In the genomic region with DNA sequence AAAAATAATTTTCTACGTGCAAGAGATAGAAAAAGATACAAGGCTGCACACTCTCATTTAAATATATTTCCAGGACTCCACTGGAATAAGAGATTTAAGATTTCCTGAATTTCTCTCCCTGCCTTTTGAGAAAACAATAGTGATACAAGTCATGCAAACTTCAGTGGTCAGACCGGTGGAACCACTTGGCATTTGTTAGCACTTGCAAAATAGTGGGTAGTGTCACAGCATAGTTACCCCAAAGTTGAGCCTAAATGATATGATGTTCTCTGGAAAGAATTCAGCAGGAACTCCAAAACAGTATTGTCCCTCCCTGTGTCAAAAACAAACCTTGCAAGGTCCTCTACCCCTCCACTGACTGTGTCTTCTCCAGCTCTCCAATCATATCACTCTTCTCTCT, we compare ENCODE assay signal across 16 cellular contexts.
DNase-seq lines count a peak whose midpoint lies in the region; ATAC-seq and TF ChIP-seq lines count a peak whose summit lies in the region.
"Had no signal": no experiment of that assay in that cellular context is flagged by ENCODE, and none has a peak within 500 bp of the region (broad histone marks: within the 10 kb centered on the region; RNA-seq: fewer than 3 reads in every experiment).

No MANE protein-coding gene starts in this region.

- no peak overlapping the region for H3K4me3 Mint-ChIP-seq in T-cell
- H3K4me3 Mint-ChIP-seq: B cell; CD4-positive, alpha-beta T cell had no signal

- TF ChIP-seq CTCF in mammary epithelial cell (conservative IDR thresholded peaks at IDR 0.05 in 1 of 2, IDR thresholded peaks at IDR 0.05 in 1 of 2; ENCODE audit: extremely low read depth in 1 of 2, insufficient read depth in 1 of 2, low read depth in 1 of 2, low read length in 2 of 2): no peak
- TF ChIP-seq CTCF in lower lobe of right lung (IDR thresholded peaks at IDR 0.05): no peak
- no peak for TF ChIP-seq CTCF in thyroid gland (IDR thresholded peaks at IDR 0.05)
- no peak for TF ChIP-seq CTCF in lower leg skin (IDR thresholded peaks at IDR 0.05)

- H3K79me2 ChIP-seq in mammary epithelial cell (ENCODE audit: insufficient read depth, low read length): no peaks in the 10 kb centered on the region

- no peaks in the 10 kb centered on the region for H3K27me3 ChIP-seq in mammary epithelial cell (ENCODE audit: insufficient read depth, low read length)
- H3K27me3 ChIP-seq in lower lobe of right lung (ENCODE audit: low read depth): no peaks in the 10 kb centered on the region
- no peaks in the 10 kb centered on the region for H3K27me3 ChIP-seq in thyroid gland

- H4K20me1 ChIP-seq in mammary epithelial cell (ENCODE audit: insufficient read depth, low read length): no peaks in the 10 kb centered on the region

- POLR2A ChIA-PET in T-cell (lab: Charles Lee): no interaction called here

- no peak overlapping the region for H3K27ac Mint-ChIP-seq in T-cell
- H3K27ac Mint-ChIP-seq: B cell; CD4-positive, alpha-beta T cell had no signal

- no peaks in the 10 kb centered on the region for H3K27me3 Mint-ChIP-seq in T-cell
- H3K27me3 Mint-ChIP-seq: B cell; CD4-positive, alpha-beta T cell had no signal

- 15% methylated on average over 2 of the region's 2 CpGs for WGBS in mammary epithelial cell (ENCODE audit: low coverage, missing lambda C conversion rate)
- WGBS in thyroid gland, 2 donors: 20 to 35% methylated on average over 2 of the region's 2 CpGs
- WGBS in lower leg skin, 2 donors: 40 to 48% methylated on average over 2 of the region's 2 CpGs

- H3K9me3 Mint-ChIP-seq in T-cell: peaks cover 0 to 3% (median 0%) of the 10 kb centered on the region in 3 donors

- H2AFZ ChIP-seq in mammary epithelial cell (ENCODE audit: low read depth, low read length): peak overlapping the region; percentile 42

- no peak overlapping the region for H3K9ac ChIP-seq in mammary epithelial cell (ENCODE audit: insufficient read depth, low read length)

- BruUV-seq in mammary epithelial cell (replicated peaks; lab: Mats Ljungman, UMichigan): no TSS peak

- in situ Hi-C loops in mammary epithelial cell (cut with MboI; ENCODE audit: low sequenced_read_pairs in 2 of 2): no loop called here

- peak overlapping the region; percentile 44 for H3K4me2 ChIP-seq in mammary epithelial cell (ENCODE audit: insufficient read depth, low read depth, low read length)

- H3K4me1 ChIP-seq in mammary epithelial cell (ENCODE audit: insufficient read depth, low read length) (peaks cover 18% of the 10 kb centered on the region), lower lobe of right lung (no peaks in the 10 kb centered on the region), thyroid gland (peaks cover 0 to 5% of the 10 kb centered on the region in 2 donors)

- dilution Hi-C loops in mammary epithelial cell (cut with HindIII; ENCODE audit: low sequenced_read_pairs): no loop called here

- H3K4me1 Mint-ChIP-seq in T-cell: no peaks in the 10 kb centered on the region
- H3K4me1 Mint-ChIP-seq: B cell had no signal

- CTCF ChIA-PET in mammary epithelial cell (lab: Charles Lee; ENCODE audit: low non-redundant PET): no interaction called here
- CTCF ChIA-PET in T-cell (lab: Charles Lee): no interaction called here

- ATAC-seq in lower lobe of right lung (peak; percentile 24 to 56), T-cell (replicated peaks in 1 of 4) (no peak)

- H3K9me3 ChIP-seq in mammary epithelial cell (replicated peaks; ENCODE audit: insufficient read depth, low read length): no peaks in the 10 kb centered on the region
- no peaks in the 10 kb centered on the region for H3K9me3 ChIP-seq in lower lobe of right lung
- H3K9me3 ChIP-seq in thyroid gland: no peaks in the 10 kb centered on the region

- H3K36me3 Mint-ChIP-seq in T-cell: no peaks in the 10 kb centered on the region

- TF ChIP-seq POLR2A in thyroid gland (IDR thresholded peaks at IDR 0.05): no peak
- no peak for TF ChIP-seq POLR2A in lower leg skin (IDR thresholded peaks at IDR 0.05)

- intact Hi-C loops in mammary epithelial cell (cut with micrococcal nuclease) (no loop called here), lower lobe of right lung (cut with DNase I) (no loop called here), thyroid gland (cut with DNase I) (no loop called here), lower leg skin (cut with DNase I; ENCODE audit: low total_unique reads) (no loop called here)

- H3K4me3 ChIP-seq in mammary epithelial cell (replicated peaks in 1 of 3; ENCODE audit: insufficient read depth in 1 of 3, low read depth in 2 of 3, low read length in 3 of 3): no peak overlapping the region
- no peak overlapping the region for H3K4me3 ChIP-seq in lower lobe of right lung
- H3K4me3 ChIP-seq in thyroid gland (replicated peaks in 1 of 3): no peak overlapping the region
- H3K4me3 ChIP-seq in lower leg skin (ENCODE audit: low read depth, poor library complexity, severe bottlenecking): no peak overlapping the region
- H3K4me3 ChIP-seq: SK-N-MC had no signal

- peak; percentile 55 for DNase-seq in HT-29 (ENCODE audit: low spot score)
- DNase-seq in mammary epithelial cell: peak; percentile 44
- DNase-seq in lower lobe of right lung: peak; percentile 35
- DNase-seq in thyroid gland: peak; percentile 65 to 69
- no peak for DNase-seq in T-cell
- no peak for DNase-seq in lower leg skin (ENCODE audit: low spot score in 2 of 2)
- DNase-seq in activated effector memory CD4-positive, alpha-beta T cell treated with anti-CD3 and anti-CD28 coated beads, Interleukin-2, amount 50 U/mL, for 16 hours: no peak
- DNase-seq: ACHN; CD4-positive, alpha-beta T cell; IMR-90; NCI-H1436; NCI-H2081; NCI-H345; NCI-H526 treated with DMSO at 0.1 percent for 48 hours had no signal

- H3K27ac ChIP-seq in mammary epithelial cell (ENCODE audit: insufficient read depth, low read depth, low read length) (no peak overlapping the region), lower lobe of right lung (no peak overlapping the region), thyroid gland (no peak overlapping the region)
- H3K27ac ChIP-seq: SK-N-MC had no signal

- no peaks in the 10 kb centered on the region for H3K36me3 ChIP-seq in mammary epithelial cell (ENCODE audit: insufficient read depth, low read length)
- no peaks in the 10 kb centered on the region for H3K36me3 ChIP-seq in lower lobe of right lung
- no peaks in the 10 kb centered on the region for H3K36me3 ChIP-seq in thyroid gland

Comparison
In these comparisons a context has a peak if more than half of its experiments do, and no peak if none do; other contexts are left out.
1. DNase-seq: peak in HT-29 (single experiment), mammary epithelial cell (single experiment), lower lobe of right lung (single experiment) and thyroid gland (2 of 2); none in T-cell (0 of 34), lower leg skin (0 of 2) and activated effector memory CD4-positive, alpha-beta T cell treated with anti-CD3 and anti-CD28 coated beads, Interleukin-2, amount 50 U/mL, for 16 hours (single experiment).
2. ATAC-seq: peak in lower lobe of right lung (2 of 2); none in T-cell (0 of 4).